ENCODE assay signal across 1 cellular context in genomic region chr20:329851-330232, GRCh38.
TF ChIP-seq lines count a peak whose summit lies in the region.

No MANE protein-coding gene starts in this region.

TF ChIP-seq in SK-N-SH, 30 proteins besides CTCF, POLR2A, EP300 and RAD21 (continued from another document):
- TF ChIP-seq RXRA (IDR thresholded peaks at IDR 0.05; ENCODE audit: borderline replicate concordance, low read depth) (no peak), SMC3 (IDR thresholded peaks at IDR 0.05; ENCODE audit: low read depth, low read length) (no peak), GABPA (IDR thresholded peaks at IDR 0.05; ENCODE audit: low read depth) (no peak)
TF ChIP-seq in SK-N-SH: peak in this region for 0.
